In the genomic region with DNA sequence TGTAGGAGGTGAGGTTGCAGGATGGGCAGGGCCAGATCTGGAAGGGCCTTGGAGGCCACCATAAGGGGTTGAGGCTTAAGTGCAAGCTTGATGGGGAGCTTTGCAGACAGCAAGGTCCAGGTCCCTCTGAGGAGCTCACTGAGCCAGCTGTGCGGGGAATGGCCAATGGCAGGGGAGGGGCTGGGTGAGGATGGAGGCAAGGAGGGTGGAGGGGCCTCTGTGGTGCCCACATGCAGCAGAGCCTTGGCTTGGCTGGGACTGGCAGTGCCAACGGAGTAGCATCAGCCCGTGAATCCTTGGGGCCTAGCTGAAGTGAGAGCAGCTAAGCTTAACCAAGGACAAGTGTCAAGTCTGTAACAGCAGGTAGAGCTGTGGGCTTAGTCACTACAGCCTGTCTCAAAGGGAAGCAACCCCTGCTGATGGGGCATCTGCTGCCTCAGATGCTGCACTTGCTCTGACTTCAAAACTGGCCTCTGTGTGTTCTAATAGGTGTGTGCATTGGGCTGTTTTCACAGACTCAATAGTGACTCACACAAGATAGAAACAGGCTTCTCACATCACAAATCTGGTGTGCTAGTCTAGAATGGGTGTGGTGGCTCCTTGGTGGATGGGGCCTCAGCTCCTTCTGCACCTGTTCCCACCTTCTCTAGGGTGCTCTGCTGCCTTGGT, we compare ENCODE assay signal across 21 cellular contexts. TPM values are rescaled to one million over a fixed set of nuclear protein-coding genes. Genes with fewer than 3 reads are reported as not detected.
A peak's percentile ranks its signal among the peaks of the same experiment; 100 is the strongest.
DNase-seq lines count a peak whose midpoint lies in the region; ATAC-seq, FAIRE-seq and TF ChIP-seq lines count a peak whose summit lies in the region.
"Had no signal": no experiment of that assay in that cellular context is flagged by ENCODE, and none has a peak within 500 bp of the region (broad histone marks: within the 10 kb centered on the region; RNA-seq: fewer than 3 reads in every experiment).

No MANE protein-coding gene starts in this region.

- no peaks in the 10 kb centered on the region for H3K4me1 ChIP-seq in aorta (ENCODE audit: control insufficient read depth in 1 of 2, insufficient read depth in 2 of 2, low read length in 2 of 2)

- H3K9me3 ChIP-seq in aorta (ENCODE audit: control insufficient read depth, low read length): no peaks in the 10 kb centered on the region

- no peaks in the 10 kb centered on the region for H3K36me3 ChIP-seq in aorta (ENCODE audit: control insufficient read depth in 1 of 2, insufficient read depth in 2 of 2, low read length in 1 of 2)

- ATAC-seq in aorta (ENCODE audit: low FRiP score): no peak

- 96% methylated on average over 3 of the region's 3 CpGs for WGBS in aorta, 2 donors

- no peak for FAIRE-seq in GM12891 (lab: Jason Lieb, UNC)
- FAIRE-seq: GM19239 had no signal

- intact Hi-C loops in aorta (cut with DNase I): no loop called here

- H3K27ac ChIP-seq in aorta (ENCODE audit: low read depth in 1 of 2, low read length in 2 of 2): no peak overlapping the region
- H3K27ac ChIP-seq: BLaER1 treated with 17β-estradiol and CSF1 and Interleukin-3, amounts not matched to agents 10 nM and 100 nM; SK-N-MC had no signal

- DNase-seq in ELR (ENCODE audit: low read depth) (peak; percentile 10), NCI-H446 treated with DMSO at 0.1 percent for 48 hours (lab: John Stamatoyannopoulos, UW) (peak; percentile 17), cerebellum (ENCODE audit: low spot score) (peak; percentile 84), pons (ENCODE audit: low spot score) (peak; percentile 33), aorta (no peak), NCI-H2107 (lab: John Stamatoyannopoulos, UW) (no peak), GM12891 (ENCODE audit: insufficient read length, low spot score) (no peak)
- DNase-seq: CD8-positive, alpha-beta memory T cell; DMS79 treated with DMSO at 0.1 percent for 48 hours; GDM1; HCEC 1CT; Kasumi-1; MM.1S; NCI-H1092; NCI-H1436 treated with DMSO at 0.1 percent for 48 hours; NCI-H2029; NCI-H774; SHP77 had no signal

- H3K27me3 ChIP-seq in aorta (ENCODE audit: control insufficient read depth in 1 of 2, insufficient read depth in 2 of 2, low read length in 1 of 2): no peaks in the 10 kb centered on the region
- H3K27me3 ChIP-seq: BLaER1 treated with 17β-estradiol and CSF1 and Interleukin-3, amounts not matched to agents 10 nM and 100 nM had no signal

- H3K4me3 ChIP-seq in aorta (ENCODE audit: low read length in 2 of 2): no peak overlapping the region
- H3K4me3 ChIP-seq: BLaER1 treated with 17β-estradiol and CSF1 and Interleukin-3, amounts not matched to agents 10 nM and 100 nM; SK-N-MC had no signal

- no peak for TF ChIP-seq POLR2A in GM12891 (IDR thresholded peaks at IDR 0.05; ENCODE audit: low read depth, low read length)

TF ChIP-seq in GM12891, 5 proteins besides CTCF, POLR2A, EP300 and RAD21:
- TF ChIP-seq TAF1 (IDR thresholded peaks at IDR 0.05; ENCODE audit: low read depth, low read length) (no peak), PAX5 (IDR thresholded peaks at IDR 0.05; ENCODE audit: insufficient read depth, low read length, severe bottlenecking) (no peak), POU2F2 (IDR thresholded peaks at IDR 0.05; ENCODE audit: low read depth, low read length) (no peak), SPI1 (IDR thresholded peaks at IDR 0.05; ENCODE audit: low read depth, low read length) (no peak), POLR2AphosphoS5 (IDR thresholded peaks at IDR 0.05; ENCODE audit: low read depth, low read length) (no peak)

RNA-seq across cellular contexts. Expression of a gene that starts 16.3 kb away (rescaled TPM):
- total RNA-seq in cerebellum (10.3 TPM), aorta (10 to 100 TPM in 1 of 2 donors, 1 to 10 TPM in 1; 3.3 to 12.6 TPM)
- 1 to 10 TPM; 2.9 to 4.9 TPM for polyA plus RNA-seq in aorta
- 2.0 TPM for polyA plus RNA-seq in GM12891 (2012; ENCODE audit: low read depth, missing spikeins)

RNA-seq across cellular contexts. Expression of a gene that starts 27.4 kb away (rescaled TPM):
- total RNA-seq in cerebellum: 11.1 TPM
- total RNA-seq in aorta: 10 to 100 TPM; 19.5 to 21.9 TPM
- 10 to 100 TPM in 1 of 2 donors, 1 to 10 TPM in 1; 8.4 to 23.8 TPM for polyA plus RNA-seq in aorta
- polyA plus RNA-seq in GM12891 (2012; ENCODE audit: low read depth, missing spikeins): 5.3 TPM

Comparison
In these comparisons a context has a peak if more than half of its experiments do, and no peak if none do; other contexts are left out.
1. DNase-seq: peak in ELR (single experiment), NCI-H446 treated with DMSO at 0.1 percent for 48 hours (single experiment), cerebellum (single experiment) and pons (single experiment); none in aorta (0 of 2), NCI-H2107 (single experiment) and GM12891 (single experiment).